In the genomic region with DNA sequence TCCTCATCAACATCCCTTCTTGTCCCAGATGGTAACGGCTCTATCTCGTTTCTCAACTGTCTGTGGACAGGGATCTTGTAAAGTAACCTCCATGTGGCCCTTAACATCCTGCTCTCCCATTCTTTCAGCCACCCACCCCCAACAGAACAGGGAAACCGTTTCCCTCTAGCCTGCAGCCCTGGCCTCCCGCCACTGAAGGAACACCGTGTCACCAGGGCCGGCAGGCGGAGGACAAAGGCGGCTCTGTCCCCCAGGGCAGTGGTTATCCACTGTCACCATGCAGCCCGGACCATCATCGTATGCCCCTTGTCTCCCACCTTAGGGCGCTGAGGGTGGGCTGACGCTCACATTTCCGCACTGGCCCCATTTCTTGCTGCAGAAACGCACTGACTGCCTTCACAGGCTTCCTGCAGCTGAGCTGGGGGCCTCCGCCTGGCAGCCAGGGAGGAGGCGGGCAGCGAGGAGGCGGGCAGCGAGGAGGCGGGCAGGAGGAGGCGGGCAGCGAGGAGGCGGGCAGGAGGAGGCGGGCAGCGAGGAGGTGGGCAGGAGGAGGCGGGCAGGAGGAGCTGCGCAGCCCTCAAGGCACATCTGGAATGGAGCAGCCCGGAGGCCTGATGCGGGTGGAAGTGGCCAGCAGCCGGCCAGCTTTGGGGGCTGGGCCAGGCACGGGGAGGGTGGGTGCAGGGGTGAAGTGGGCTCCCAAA, we compare ENCODE assay signal across 14 cellular contexts. TPM values are rescaled to one million over a fixed set of nuclear protein-coding genes. Genes with fewer than 3 reads are reported as not detected.
A peak's percentile ranks its signal among the peaks of the same experiment; 100 is the strongest.
DNase-seq lines count a peak whose midpoint lies in the region; ATAC-seq, FAIRE-seq and TF ChIP-seq lines count a peak whose summit lies in the region.
"Had no signal": no experiment of that assay in that cellular context is flagged by ENCODE, and none has a peak within 500 bp of the region (broad histone marks: within the 10 kb centered on the region; RNA-seq: fewer than 3 reads in every experiment).

No MANE protein-coding gene starts in this region.

- 78 to 93% (median 81%) methylated on average over 25 to 31 of the region's 31 CpGs for WGBS in small intestine, 3 donors

- no peak for TF ChIP-seq CTCF in RWPE1 (conservative IDR thresholded peaks at IDR 0.05; ENCODE audit: low read depth)
- no peak for TF ChIP-seq CTCF in epithelial cell of proximal tubule (conservative IDR thresholded peaks at IDR 0.05; ENCODE audit: low read depth, low read length)

- POLR2A ChIA-PET in RWPE1 (lab: Yijun Ruan, JAX; ENCODE audit: low non-redundant PET), result no interaction called here

- no peaks in the 10 kb centered on the region for H3K4me1 ChIP-seq in small intestine (ENCODE audit: control insufficient read depth in 2 of 2, insufficient read depth in 1 of 2, low read depth in 1 of 2, low read length in 1 of 2)
- H3K4me1 ChIP-seq: BE2C had no signal

- FAIRE-seq in small intestine (lab: Jason Lieb, UNC), result no peak
- FAIRE-seq: bronchial epithelial cell had no signal

- no peaks in the 10 kb centered on the region for H3K36me3 ChIP-seq in small intestine (ENCODE audit: control insufficient read depth in 2 of 2, insufficient read depth in 2 of 2, low read length in 2 of 2)
- H3K36me3 ChIP-seq: BE2C had no signal

- CTCF ChIA-PET in RWPE1 (lab: Yijun Ruan, JAX), result no interaction called here

- no peaks in the 10 kb centered on the region for H3K27me3 ChIP-seq in small intestine (ENCODE audit: control insufficient read depth in 2 of 2, insufficient read depth in 2 of 2, low read length in 2 of 2)
- H3K27me3 ChIP-seq: BE2C had no signal

- H3K27ac ChIP-seq in RWPE1 (peak overlapping the region; percentile 83), small intestine (ENCODE audit: low read depth in 1 of 2, low read length in 1 of 2) (no peak overlapping the region)

- H3K4me3 ChIP-seq in epithelial cell of proximal tubule (ENCODE audit: low read depth, low read length), result peak overlapping the region; percentile 28
- no peak overlapping the region for H3K4me3 ChIP-seq in small intestine (ENCODE audit: low read depth in 1 of 2, low read length in 2 of 2)

- peak; percentile 58 for DNase-seq in EH (ENCODE audit: low read depth)
- no peak for DNase-seq in RWPE1 (ENCODE audit: low spot score)
- DNase-seq in epithelial cell of proximal tubule (ENCODE audit: low read depth), result no peak
- peak; percentile 71 for DNase-seq in occipital lobe (lab: John Stamatoyannopoulos, UW)
- no peak for DNase-seq in small intestine
- DNase-seq in NCI-H1048 (lab: John Stamatoyannopoulos, UW), result no peak
- DNase-seq in OCI-M2 (lab: John Stamatoyannopoulos, UW; ENCODE audit: unreplicated experiment), result no peak
- DNase-seq: activated B cell treated with CpG ODN at 0.5 μM for 24 hours, BE2C, naive B cell, NCI-H524 had no signal

- no peaks in the 10 kb centered on the region for H3K9me3 ChIP-seq in small intestine (ENCODE audit: control insufficient read depth, low read depth)
- H3K9me3 ChIP-seq: BE2C had no signal

- no peak for ATAC-seq in GM19035 (IDR thresholded peaks at IDR 0.05; ENCODE audit: unreplicated experiment)
- ATAC-seq: esophagus mucosa had no signal

RNA-seq across cellular contexts. Expression of a gene that starts 20.8 kb away (rescaled TPM):
- total RNA-seq in epithelial cell of proximal tubule (15.0 and 20.9 TPM in 2 replicates), occipital lobe (50.8 TPM)
- polyA plus RNA-seq in small intestine, result 10 to 100 TPM in 1 of 3 donors, 1 to 10 TPM in 2; 6.7 to 10.5 (median 6.8) TPM

RNA-seq across cellular contexts. Expression of a gene that starts 45.7 kb away (rescaled TPM):
- total RNA-seq in epithelial cell of proximal tubule, result 22.0 and 26.6 TPM in 2 replicates
- total RNA-seq in occipital lobe, result 9.4 TPM
- 10 to 100 TPM; 13.1 to 19.5 (median 17.2) TPM for polyA plus RNA-seq in small intestine

RNA-seq across cellular contexts. Expression of a gene that starts 52.0 kb away (rescaled TPM):
- total RNA-seq in epithelial cell of proximal tubule (30.9 and 49.1 TPM in 2 replicates), occipital lobe (90.8 TPM)
- polyA plus RNA-seq in small intestine, result 10 to 100 TPM; 36.0 to 48.0 (median 42.4) TPM

Comparison
In these comparisons a context has a peak if more than half of its experiments do, and no peak if none do; other contexts are left out.
1. DNase-seq: peak in EH (single experiment) and occipital lobe (single experiment); none in RWPE1 (single experiment), epithelial cell of proximal tubule (single experiment), small intestine (single experiment), NCI-H1048 (single experiment) and OCI-M2 (single experiment).